In genomic region chr7:69968969-69969368, GRCh38 we compare ENCODE assay signal across 26 cellular contexts.
"Had no signal": no experiment of that assay in that cellular context is flagged by ENCODE, and none has a peak within 500 bp of the region (broad histone marks: within the 10 kb centered on the region; RNA-seq: fewer than 3 reads in every experiment).

No MANE protein-coding gene starts in this region.

- H3K27ac Mint-ChIP-seq: activated CD4-positive, alpha-beta T cell treated with anti-CD3 and anti-CD28 coated beads for 36 hours; activated naive CD4-positive, alpha-beta T cell treated with anti-CD3 and anti-CD28 coated beads for 36 hours; activated naive CD8-positive, alpha-beta T cell treated with anti-CD3 and anti-CD28 coated beads, Interleukin-2, amount 10 ng/mL, durations not matched to agents 7 days and 5 days; effector memory CD8-positive, alpha-beta T cell; natural killer cell treated with Interleukin-12 subunit alpha and Interleukin-12 subunit beta and Interleukin-15 and Interleukin-18, amount 100 ng/mL, for 72 hours; T-helper 2 cell treated with Interferon-gamma antibody and Interleukin-4, amounts not matched to agents 5 μg/mL and 100 μg/mL, for 36 hours had no signal

- H3K27me3 ChIP-seq: ascending aorta, heart right ventricle, neutrophil, ovary, tibial nerve had no signal

- ATAC-seq: activated CD4-positive, alpha-beta T cell treated with anti-CD3 and anti-CD28 coated beads for 36 hours; effector memory CD8-positive, alpha-beta T cell; heart right ventricle; left ventricle myocardium superior; mucosa of descending colon; natural killer cell treated with Interleukin-12 subunit alpha and Interleukin-12 subunit beta and Interleukin-15 and Interleukin-18, amount 100 ng/mL, for 72 hours had no signal

- H3K9me3 ChIP-seq: ascending aorta, heart right ventricle, mucosa of descending colon, neutrophil, ovary, prostate gland, tibial nerve had no signal

- H3K4me3 Mint-ChIP-seq: activated CD4-positive, alpha-beta T cell treated with anti-CD3 and anti-CD28 coated beads for 36 hours; activated naive CD4-positive, alpha-beta T cell treated with anti-CD3 and anti-CD28 coated beads for 36 hours; activated naive CD8-positive, alpha-beta T cell treated with anti-CD3 and anti-CD28 coated beads, Interleukin-2, amount 10 ng/mL, durations not matched to agents 7 days and 5 days; effector memory CD8-positive, alpha-beta T cell; natural killer cell treated with Interleukin-12 subunit alpha and Interleukin-12 subunit beta and Interleukin-15 and Interleukin-18, amount 100 ng/mL, for 72 hours; T-helper 2 cell treated with Interferon-gamma antibody and Interleukin-4, amounts not matched to agents 5 μg/mL and 100 μg/mL, for 36 hours had no signal

- H3K36me3 Mint-ChIP-seq: activated naive CD8-positive, alpha-beta T cell treated with anti-CD3 and anti-CD28 coated beads, Interleukin-2, amount 10 ng/mL, durations not matched to agents 7 days and 5 days; brain; natural killer cell treated with Interleukin-12 subunit alpha and Interleukin-12 subunit beta and Interleukin-15 and Interleukin-18, amount 100 ng/mL, for 72 hours had no signal

- DNase-seq: activated CD4-positive, alpha-beta T cell treated with anti-CD3 and anti-CD28 coated beads for 36 hours; activated CD4-positive, alpha-beta T cell treated with anti-CD3 and anti-CD28 coated beads, Interleukin-2, amount 50 U/mL, for 4 hours; activated CD4-positive, CD25-positive, alpha-beta regulatory T cell; activated effector memory CD4-positive, alpha-beta T cell treated with Interleukin-2 at 50 U/mL for 16 hours; activated naive CD4-positive, alpha-beta T cell treated with anti-CD3 and anti-CD28 coated beads for 36 hours; activated naive CD8-positive, alpha-beta T cell treated with anti-CD3 and anti-CD28 coated beads, Interleukin-2, amount 10 ng/mL, durations not matched to agents 7 days and 5 days; cortex of kidney; effector memory CD8-positive, alpha-beta T cell; foreskin fibroblast; heart right ventricle; left ventricle myocardium superior; mucosa of descending colon; ovary; retina; stimulated activated CD4-positive, alpha-beta T cell treated with anti-CD3 and anti-CD28 coated beads, Interleukin-15, amount 100 ng/mL, for 24 hours; stimulated activated CD4-positive, alpha-beta T cell treated with anti-CD3 and anti-CD28 coated beads, Interleukin-2, amount 100 ng/mL, for 24 hours; stimulated activated naive CD4-positive, alpha-beta T cell treated with Interleukin-2 at 50 U/mL for 16 hours; T-helper 1 cell had no signal

- H3K9me3 Mint-ChIP-seq: activated naive CD4-positive, alpha-beta T cell treated with anti-CD3 and anti-CD28 coated beads for 36 hours; activated naive CD8-positive, alpha-beta T cell treated with anti-CD3 and anti-CD28 coated beads, Interleukin-2, amount 10 ng/mL, durations not matched to agents 7 days and 5 days; brain; effector memory CD8-positive, alpha-beta T cell; natural killer cell treated with Interleukin-12 subunit alpha and Interleukin-12 subunit beta and Interleukin-15 and Interleukin-18, amount 100 ng/mL, for 72 hours; T-helper 2 cell treated with Interferon-gamma antibody and Interleukin-4, amounts not matched to agents 5 μg/mL and 100 μg/mL, for 36 hours had no signal

- H3K4me3 ChIP-seq: ascending aorta, mucosa of descending colon, ovary, prostate gland, smooth muscle cell had no signal

- H3K27ac ChIP-seq: ascending aorta, neutrophil, ovary, prostate gland had no signal

- H3K4me1 ChIP-seq: prostate gland had no signal

- H3K4me1 Mint-ChIP-seq: activated naive CD8-positive, alpha-beta T cell treated with anti-CD3 and anti-CD28 coated beads, Interleukin-2, amount 10 ng/mL, durations not matched to agents 7 days and 5 days had no signal

- H3K36me3 ChIP-seq: ascending aorta, heart right ventricle, neutrophil, ovary, prostate gland, tibial nerve had no signal
